Comparison of ENCODE assay signal across 9 cellular contexts in genomic region chr1:211894312-211894711, GRCh38.
"Had no signal": no experiment of that assay in that cellular context is flagged by ENCODE, and none has a peak within 500 bp of the region (broad histone marks: within the 10 kb centered on the region; RNA-seq: fewer than 3 reads in every experiment).

No MANE protein-coding gene starts in this region.

- H3K4me2 ChIP-seq: KMS-11 had no signal

- H3K9me3 ChIP-seq: HAP-1 had no signal

- H3K4me3 ChIP-seq: GM23248, HAP-1 had no signal

- H3K36me3 ChIP-seq: HAP-1 had no signal

- H2AFZ ChIP-seq: GM23248 had no signal

- DNase-seq: GM23248, GOT3, H7, HFFc6, KBM-7 had no signal

- H3K4me1 ChIP-seq: HAP-1 had no signal

- H3K27ac ChIP-seq: GM23248, HL-60, KMS-11 had no signal

- H3K9ac ChIP-seq: GM23248, KMS-11 had no signal

- ATAC-seq: HCT116 had no signal
